In genomic region chr11:116826751-116827431, GRCh38 we compare ENCODE assay signal across 1 cellular context.
A peak's percentile ranks its signal among the peaks of the same experiment; 100 is the strongest.
TF ChIP-seq lines count a peak whose summit lies in the region.

No MANE protein-coding gene starts in this region.

TF ChIP-seq in HepG2, 621 proteins besides CTCF, POLR2A, EP300 and RAD21 (continued from another document and continues in another):
- TF ChIP-seq ZNF142 (CRISPR knock-in tag; IDR thresholded peaks at IDR 0.05) (no peak), ZSCAN29 (CRISPR knock-in tag; conservative IDR thresholded peaks at IDR 0.05) (peak; percentile 77), ZNF687 (CRISPR knock-in tag; IDR thresholded peaks at IDR 0.05) (peak; percentile 92), FOXP4 (CRISPR knock-in tag; IDR thresholded peaks at IDR 0.05) (peak; percentile 90), ZNF792 (CRISPR knock-in tag; IDR thresholded peaks at IDR 0.05) (peak; percentile 59; the same call in 1 of the 2 replicates), RFX3 (CRISPR knock-in tag; IDR thresholded peaks at IDR 0.05) (peak; percentile 45; the same call in 1 of the 2 replicates), CEBPG (CRISPR knock-in tag; IDR thresholded peaks at IDR 0.05) (peak; percentile 85), ZNF777 (CRISPR knock-in tag; IDR thresholded peaks at IDR 0.05) (peak; percentile 59), MIER3 (CRISPR knock-in tag; IDR thresholded peaks at IDR 0.05; ENCODE audit: borderline replicate concordance) (peak; percentile 87), ZNF746 (CRISPR knock-in tag; IDR thresholded peaks at IDR 0.05) (peak; percentile 92; the same call in 1 of the 2 replicates), ZBTB33 (CRISPR knock-in tag; IDR thresholded peaks at IDR 0.05) (peak; percentile 74; the same call in 1 of the 2 replicates), ZBTB38 (CRISPR knock-in tag; IDR thresholded peaks at IDR 0.05) (peak; percentile 82), REXO4 (CRISPR knock-in tag; IDR thresholded peaks at IDR 0.05; ENCODE audit: borderline replicate concordance) (no peak), FIP1L1 (IDR thresholded peaks at IDR 0.05; ENCODE audit: borderline replicate concordance, insufficient read depth, low read depth, low read length) (no peak), ZNF766 (CRISPR knock-in tag; IDR thresholded peaks at IDR 0.05; ENCODE audit: borderline replicate concordance) (no peak), REL (CRISPR knock-in tag; conservative IDR thresholded peaks at IDR 0.05) (peak; percentile 69; the same call in 1 of the 2 replicates), PHF20 (CRISPR knock-in tag; IDR thresholded peaks at IDR 0.05) (peak; percentile 56; the same call in 1 of the 2 replicates), CEBPB (IDR thresholded peaks at IDR 0.05; ENCODE audit: borderline replicate concordance, low read depth, low read length) (peak; percentile 85), PATZ1 (CRISPR knock-in tag; IDR thresholded peaks at IDR 0.05) (peak; percentile 97), ZNF367 (CRISPR knock-in tag; IDR thresholded peaks at IDR 0.05; ENCODE audit: borderline replicate concordance) (0 out of 2 replicates have a peak, but pooled peaks have one; percentile 82), ZNF710 (CRISPR knock-in tag; IDR thresholded peaks at IDR 0.05; ENCODE audit: borderline replicate concordance) (peak; percentile 95), ATF4 (CRISPR knock-in tag; IDR thresholded peaks at IDR 0.05) (peak in 1 of 2 experiments; percentile 39; a peak in 1 of 4 replicates), ZGPAT (CRISPR knock-in tag; IDR thresholded peaks at IDR 0.05) (peak; percentile 90), ZNF614 (CRISPR knock-in tag; IDR thresholded peaks at IDR 0.05; ENCODE audit: borderline replicate concordance) (peak; percentile 98), ZNF24 (IDR thresholded peaks at IDR 0.05) (0 out of 2 replicates have a peak, but pooled peaks have one; percentile 32), ZBTB20 (CRISPR knock-in tag; IDR thresholded peaks at IDR 0.05; ENCODE audit: borderline replicate concordance, low read depth) (peak; percentile 58; the same call in 1 of the 2 replicates), HMGXB4 (CRISPR knock-in tag; IDR thresholded peaks at IDR 0.05; ENCODE audit: borderline replicate concordance in 1 of 2, low read depth in 1 of 2) (peak; percentile 51 to 66; a peak in 3 of 4 replicates), NFKBIZ (CRISPR knock-in tag; IDR thresholded peaks at IDR 0.05) (0 out of 2 replicates have a peak, but pooled peaks have one; percentile 67), HOXD1 (CRISPR knock-in tag; IDR thresholded peaks at IDR 0.05) (peak; percentile 20; the same call in 1 of the 2 replicates), ELF1 (CRISPR knock-in tag; IDR thresholded peaks at IDR 0.05) (peak; percentile 60), ZNF567 (CRISPR knock-in tag; IDR thresholded peaks at IDR 0.05; ENCODE audit: borderline replicate concordance) (peak; percentile 79; the same call in 1 of the 2 replicates)
